8 cellular contexts compared by ENCODE assay signal in genomic region chr12:55974308-55974724, GRCh38. TPM values are rescaled to one million over a fixed set of nuclear protein-coding genes. Genes with fewer than 3 reads are reported as not detected.
DNase-seq lines count a peak whose midpoint lies in the region; ATAC-seq and TF ChIP-seq lines count a peak whose summit lies in the region.

No MANE protein-coding gene starts in this region.

- H3K27me3 ChIP-seq in BLaER1, result no peaks in the 10 kb centered on the region
- no peaks in the 10 kb centered on the region for H3K27me3 ChIP-seq in lung (ENCODE audit: control insufficient read depth, insufficient read depth)
- H3K27me3 ChIP-seq in thoracic aorta (replicated peaks; ENCODE audit: insufficient read depth), result no peaks in the 10 kb centered on the region

- no peak for TF ChIP-seq CTCF in coronary artery (IDR thresholded peaks at IDR 0.05)
- no peak for TF ChIP-seq CTCF in lung (IDR thresholded peaks at IDR 0.05; ENCODE audit: control extremely low read depth, extremely low read depth)
- TF ChIP-seq CTCF in thoracic aorta (IDR thresholded peaks at IDR 0.05), result no peak

- 0% methylated on average over 15 of the region's 15 CpGs for WGBS in lung, 2 donors

- peak overlapping the region; percentile 90 for H3K4me2 ChIP-seq in BLaER1

- H3K9ac ChIP-seq in BLaER1, result peak overlapping the region; percentile 94

- H3K27ac ChIP-seq in BLaER1 (peak overlapping the region; percentile 84), coronary artery (peak overlapping the region; percentile 97 to 99), lung (ENCODE audit: low read depth in 1 of 2, low read length in 1 of 2) (peak overlapping the region; percentile 94 to 98), thoracic aorta (peak overlapping the region; percentile 97)

- H3K9me3 ChIP-seq in BLaER1 (no peaks in the 10 kb centered on the region), lung (ENCODE audit: control insufficient read depth in 2 of 2, insufficient read depth in 1 of 2, low read length in 1 of 2) (no peaks in the 10 kb centered on the region), thoracic aorta (no peaks in the 10 kb centered on the region)

- H3K36me3 ChIP-seq in BLaER1 (peaks cover 36% of the 10 kb centered on the region), lung (ENCODE audit: control insufficient read depth in 2 of 2, insufficient read depth in 2 of 2, low read length in 2 of 2) (no peaks in the 10 kb centered on the region), thoracic aorta (no peaks in the 10 kb centered on the region)

- peaks cover 6% of the 10 kb centered on the region; the same call in 1 of the 2 replicates for H4K20me1 ChIP-seq in BLaER1

- DNase-seq in RKO (ENCODE audit: low spot score) (peak; percentile 61), coronary artery (ENCODE audit: low spot score) (no peak), lung (ENCODE audit: low spot score) (peak; percentile 61), thoracic aorta (ENCODE audit: low spot score) (no peak)

- H3K4me3 ChIP-seq in BLaER1 (peak overlapping the region; percentile 98), coronary artery (peak overlapping the region; percentile 93), lung (peak overlapping the region; percentile 86), thoracic aorta (peak overlapping the region; percentile 98)

- H3K4me1 ChIP-seq in BLaER1 (peaks cover 68% of the 10 kb centered on the region), lung (ENCODE audit: control insufficient read depth in 2 of 2, insufficient read depth in 2 of 2, low read length in 2 of 2) (peaks cover 6 to 13% of the 10 kb centered on the region in 2 donors), thoracic aorta (ENCODE audit: control insufficient read depth in 1 of 2, low read depth in 2 of 2) (peaks cover 17 to 55% of the 10 kb centered on the region in 2 donors)

- ATAC-seq in GM18909 (IDR thresholded peaks at IDR 0.05; ENCODE audit: poor library complexity, unreplicated experiment) (peak; percentile 15), HG03280 (IDR thresholded peaks at IDR 0.05; ENCODE audit: unreplicated experiment) (peak; percentile 12), lung (ENCODE audit: insufficient read depth, low FRiP score) (peak; percentile 16), thoracic aorta (ENCODE audit: insufficient number of reproducible peaks, low FRiP score, low read depth) (no peak), GM19351 (IDR thresholded peaks at IDR 0.05; ENCODE audit: unreplicated experiment) (no peak)

RNA-seq across cellular contexts. Expression of gene RAB5B, which starts 0.4 kb away (rescaled TPM):
- total RNA-seq in lung (100 to 1,000 TPM; 113 to 118 TPM), thoracic aorta (10 to 100 TPM; 70.3 to 89.2 TPM)
- 10 to 100 TPM; 64.5 to 70.0 TPM for polyA plus RNA-seq in lung

RNA-seq across cellular contexts. Expression of gene CDK2, which starts 7.7 kb away (rescaled TPM):
- 10 to 100 TPM; 27.4 to 28.0 TPM for total RNA-seq in lung
- 10 to 100 TPM; 13.0 to 25.5 TPM for polyA plus RNA-seq in lung
- total RNA-seq in thoracic aorta, result 10 to 100 TPM; 18.0 to 32.5 TPM

RNA-seq across cellular contexts. Expression of gene PMEL, which starts 8.5 kb away (rescaled TPM):
- total RNA-seq in lung (1 to 10 TPM in 1 of 2 donors, under 1 TPM in 1; 0.43 to 1.7 TPM), thoracic aorta (under 1 TPM in 1 of 2 donors, not detected in 1; 0.99 TPM)
- polyA plus RNA-seq in lung, result 1 to 10 TPM; 1.0 to 1.1 TPM

RNA-seq across cellular contexts. Expression of gene SUOX, which starts 22.8 kb away (rescaled TPM):
- total RNA-seq in lung, result 10 to 100 TPM; 17.7 to 26.2 TPM
- polyA plus RNA-seq in lung, result 10 to 100 TPM; 15.1 to 17.1 TPM
- 10 to 100 TPM; 17.6 to 20.6 TPM for total RNA-seq in thoracic aorta

RNA-seq across cellular contexts. Expression of gene DGKA, which starts 43.4 kb away (rescaled TPM):
- 10 to 100 TPM; 33.7 to 41.1 TPM for total RNA-seq in lung
- 10 to 100 TPM; 19.3 to 28.0 TPM for polyA plus RNA-seq in lung
- 100 to 1,000 TPM in 1 of 2 donors, 10 to 100 TPM in 1; 72.8 to 104 TPM for total RNA-seq in thoracic aorta

Comparison
In these comparisons a context has a peak if more than half of its experiments do, and no peak if none do; other contexts are left out.
1. ATAC-seq: peak in GM18909 (single experiment), HG03280 (single experiment) and lung (single experiment); none in thoracic aorta (single experiment) and GM19351 (single experiment).
2. DNase-seq: peak in RKO (single experiment) and lung (single experiment); none in coronary artery (single experiment) and thoracic aorta (single experiment).
3. Peak in every context shown above with its lines, with median percentiles within 50 percentile points of each other: H3K27ac ChIP-seq and H3K4me3 ChIP-seq.